In genomic region chr19:18437481-18438330, GRCh38 we compare ENCODE assay signal across 8 cellular contexts. TPM values are rescaled to one million over a fixed set of nuclear protein-coding genes. Genes with fewer than 3 reads are reported as not detected.
A peak's percentile ranks its signal among the peaks of the same experiment; 100 is the strongest.
DNase-seq lines count a peak whose midpoint lies in the region; ATAC-seq and TF ChIP-seq lines count a peak whose summit lies in the region.

Gene ISYNA1 (minus strand): TSS chr19:18438133. CDS start chr19:18437979, 154 bp downstream.

- H3K36me3 ChIP-seq in PC-9 (ENCODE audit: low read depth) = no peaks in the 10 kb centered on the region; the same call in 1 of the 2 replicates
- no peaks in the 10 kb centered on the region for H3K36me3 ChIP-seq in cardiac muscle cell
- H3K36me3 ChIP-seq in trophoblast cell (ENCODE audit: control insufficient read depth in 1 of 2, insufficient read depth in 2 of 2, low read length in 2 of 2) = peaks cover 23 to 24% of the 10 kb centered on the region in 2 experiments

- H3K79me2 ChIP-seq in PC-9 (ENCODE audit: low read depth) (peaks cover 8% of the 10 kb centered on the region; the same call in 1 of the 2 replicates), trophoblast cell (ENCODE audit: control insufficient read depth, insufficient read depth, low read length, poor library complexity) (peaks cover 16% of the 10 kb centered on the region)

- H3K9ac ChIP-seq in trophoblast cell (ENCODE audit: low read length) = peak within 1 kb of the TSS; percentile 86

- no peak for DNase-seq in activated CD4-positive, CD25-positive, alpha-beta regulatory T cell treated with anti-CD3 and anti-CD28 coated beads, Interleukin-2, amount 50 U/mL, for 72 hours
- peak; percentile 59 to 64 for DNase-seq in PC-9
- DNase-seq in activated naive CD8-positive, alpha-beta T cell treated with anti-CD3 and anti-CD28 coated beads, Interleukin-2, amount 10 ng/mL, durations not matched to agents 7 days and 5 days = peak; percentile 69
- DNase-seq in cardiac muscle cell (ENCODE audit: low read depth in 1 of 2, low spot score in 1 of 2) = peak; percentile 68 to 75
- peak in 1 of 2 donors; percentile 57 for DNase-seq in trophoblast cell
- no peak for DNase-seq in GOT3 (lab: John Stamatoyannopoulos, UW)
- DNase-seq in SIG-M5 treated with dmso at 0.1 percent for 504 hours (lab: John Stamatoyannopoulos, UW; ENCODE audit: unreplicated experiment) = no peak

- H3K79me1 ChIP-seq in trophoblast cell (ENCODE audit: low read length) = peaks cover 39% of the 10 kb centered on the region

- no peak for TF ChIP-seq CTCF in PC-9 (conservative IDR thresholded peaks at IDR 0.05)
- TF ChIP-seq CTCF in cardiac muscle cell (IDR thresholded peaks at IDR 0.05; ENCODE audit: low read depth, low read length) = no peak

- H2BK12ac ChIP-seq in trophoblast cell (ENCODE audit: low read length) = peak within 1 kb of the TSS; percentile 63

- CTCF ChIA-PET in PC-9 (lab: Charles Lee) = interaction anchor here (0.6 to 0.7 kb wide), 2 partner anchors 22 to 112 kb away, joined by 3 read pairs; no protein-coding TSS in a partner anchor

- H3K4me2 ChIP-seq in PC-9 (peak within 1 kb of the TSS; percentile 80), trophoblast cell (ENCODE audit: low read length) (peak within 1 kb of the TSS; percentile 79)

- H3K4me3 ChIP-seq in PC-9 (peak within 1 kb of the TSS; percentile 74), cardiac muscle cell (peak within 1 kb of the TSS; percentile 55), trophoblast cell (ENCODE audit: low read depth, low read length) (peak within 1 kb of the TSS; percentile 93)

- H4K20me1 ChIP-seq in PC-9 (ENCODE audit: insufficient read depth) = peaks cover 5% of the 10 kb centered on the region; the same call in 1 of the 2 replicates

- peak within 1 kb of the TSS; percentile 99 for H4K91ac ChIP-seq in trophoblast cell (ENCODE audit: low read depth, low read length)

- H3K36me3 Mint-ChIP-seq in activated naive CD8-positive, alpha-beta T cell treated with anti-CD3 and anti-CD28 coated beads, Interleukin-2, amount 10 ng/mL, durations not matched to agents 7 days and 5 days = peaks cover 6% of the 10 kb centered on the region

- H3K14ac ChIP-seq in trophoblast cell (ENCODE audit: low read length) = peak within 1 kb of the TSS; percentile 84

- peak within 1 kb of the TSS; percentile 96 for H2BK5ac ChIP-seq in trophoblast cell (ENCODE audit: low read depth, low read length, poor library complexity)

- H4K12ac ChIP-seq in trophoblast cell (ENCODE audit: low read depth, low read length) = peak within 1 kb of the TSS; percentile 65

- H2AFZ ChIP-seq in PC-9 (peak within 1 kb of the TSS; percentile 82), trophoblast cell (ENCODE audit: insufficient read depth, low read length, poor library complexity) (peak within 1 kb of the TSS; percentile 85)

- peak; percentile 10 to 31 for ATAC-seq in activated CD4-positive, CD25-positive, alpha-beta regulatory T cell treated with anti-CD3 and anti-CD28 coated beads, Interleukin-2, amount 50 U/mL, for 24 hours
- ATAC-seq in activated naive CD8-positive, alpha-beta T cell treated with anti-CD3 and anti-CD28 coated beads, Interleukin-2, amount 10 ng/mL, durations not matched to agents 7 days and 5 days (ENCODE audit: low read depth) = peak; percentile 10

- peak within 1 kb of the TSS; percentile 96 for H4K8ac ChIP-seq in trophoblast cell (ENCODE audit: low read depth, low read length)

- BruUV-seq in PC-9 (replicated peaks; lab: Mats Ljungman, UMichigan) = TSS peak; percentile 37

- peak within 1 kb of the TSS; percentile 98 for H2BK120ac ChIP-seq in trophoblast cell (ENCODE audit: insufficient read depth, low read length, poor library complexity)

- peak within 1 kb of the TSS; percentile 73 for H3K4me3 Mint-ChIP-seq in activated naive CD8-positive, alpha-beta T cell treated with anti-CD3 and anti-CD28 coated beads, Interleukin-2, amount 10 ng/mL, durations not matched to agents 7 days and 5 days

- H3K23ac ChIP-seq in trophoblast cell (ENCODE audit: low read length) = no peak within 1 kb of the TSS

- peak within 1 kb of the TSS; percentile 97 for H2AK5ac ChIP-seq in trophoblast cell (ENCODE audit: low read length)

- peaks cover 4% of the 10 kb centered on the region for H3K9me3 Mint-ChIP-seq in activated naive CD8-positive, alpha-beta T cell treated with anti-CD3 and anti-CD28 coated beads, Interleukin-2, amount 10 ng/mL, durations not matched to agents 7 days and 5 days

- peak within 1 kb of the TSS; percentile 87 for H3K4ac ChIP-seq in trophoblast cell (ENCODE audit: low read depth, low read length)

- intact Hi-C loops in PC-9 (cut with micrococcal nuclease; ENCODE audit: unreplicated experiment) = no loop called here

- H3K27me3 ChIP-seq in PC-9 (ENCODE audit: insufficient read depth, low read depth) (no peaks in the 10 kb centered on the region), cardiac muscle cell (no peaks in the 10 kb centered on the region), trophoblast cell (ENCODE audit: insufficient read depth, low read length) (no peaks in the 10 kb centered on the region)

- no peaks in the 10 kb centered on the region for H3K9me2 ChIP-seq in PC-9 (ENCODE audit: insufficient read depth)

- H3K4me1 ChIP-seq in PC-9 (replicated peaks; ENCODE audit: insufficient read depth) (peaks cover 22% of the 10 kb centered on the region), cardiac muscle cell (ENCODE audit: low read depth) (peaks cover 33% of the 10 kb centered on the region), trophoblast cell (ENCODE audit: control insufficient read depth in 1 of 2, insufficient read depth in 2 of 2, low read length in 2 of 2) (peaks cover 37 to 60% of the 10 kb centered on the region in 2 experiments)

- H3K18ac ChIP-seq in trophoblast cell (ENCODE audit: low read length) = peak within 1 kb of the TSS; percentile 98

- POLR2A ChIA-PET in PC-9 (lab: Charles Lee; ENCODE audit: unreplicated experiment) = no interaction called here
- POLR2A ChIA-PET in activated naive CD8-positive, alpha-beta T cell treated with anti-CD3 and anti-CD28 coated beads, Interleukin-2, amount 10 ng/mL, durations not matched to agents 7 days and 5 days (lab: Charles Lee) = interaction anchor here (0.6 to 1.5 kb wide), 6 partner anchors 9 to 23 kb away, joined by 3 to 5 read pairs (median 4); partner anchors contain the start of gene SSBP4

- peak within 1 kb of the TSS; percentile 16 for H3K27ac Mint-ChIP-seq in activated naive CD8-positive, alpha-beta T cell treated with anti-CD3 and anti-CD28 coated beads, Interleukin-2, amount 10 ng/mL, durations not matched to agents 7 days and 5 days

- peaks cover 67% of the 10 kb centered on the region for H3F3A ChIP-seq in PC-9 (ENCODE audit: insufficient read depth, low read depth)

- H3K4me1 Mint-ChIP-seq in activated naive CD8-positive, alpha-beta T cell treated with anti-CD3 and anti-CD28 coated beads, Interleukin-2, amount 10 ng/mL, durations not matched to agents 7 days and 5 days = peaks cover 12% of the 10 kb centered on the region

- WGBS in trophoblast cell (ENCODE audit: extremely low coverage, insufficient coverage, insufficient read length) = no CpG with 5 or more reads among the region's 99 CpGs

- peak within 1 kb of the TSS; percentile 72 for H3K27ac ChIP-seq in PC-9
- H3K27ac ChIP-seq in cardiac muscle cell = peak within 1 kb of the TSS; percentile 95
- H3K27ac ChIP-seq in trophoblast cell (ENCODE audit: low read depth, low read length) = peak within 1 kb of the TSS; percentile 97

- H3K9me3 ChIP-seq in PC-9 (ENCODE audit: insufficient read depth, low read depth) = no peaks in the 10 kb centered on the region
- H3K9me3 ChIP-seq in cardiac muscle cell (ENCODE audit: low read depth) = no peaks in the 10 kb centered on the region
- peaks cover 2% of the 10 kb centered on the region for H3K9me3 ChIP-seq in trophoblast cell (ENCODE audit: insufficient read depth, low read depth, low read length)

- no peaks in the 10 kb centered on the region for H3K27me3 Mint-ChIP-seq in activated naive CD8-positive, alpha-beta T cell treated with anti-CD3 and anti-CD28 coated beads, Interleukin-2, amount 10 ng/mL, durations not matched to agents 7 days and 5 days

RNA-seq across cellular contexts. Expression of gene ISYNA1, which starts in this region (rescaled TPM):
- total RNA-seq in PC-9 (2021) = 129 and 142 TPM in 2 replicates
- 10 to 100 TPM; 39.6 to 43.4 TPM for total RNA-seq in activated naive CD8-positive, alpha-beta T cell treated with anti-CD3 and anti-CD28 coated beads, Interleukin-2, amount 10 ng/mL, durations not matched to agents 7 days and 5 days
- 218 and 298 TPM in 2 replicates for total RNA-seq in cardiac muscle cell
- polyA plus RNA-seq in cardiac muscle cell = 370 and 442 TPM in 2 replicates
- polyA plus RNA-seq in trophoblast cell (2013) = 476 and 488 TPM in 2 replicates

Comparison
In these comparisons a context has a peak if more than half of its experiments do, and no peak if none do; other contexts are left out.
1. DNase-seq: peak in PC-9 (2 of 2), activated naive CD8-positive, alpha-beta T cell treated with anti-CD3 and anti-CD28 coated beads, Interleukin-2, amount 10 ng/mL, durations not matched to agents 7 days and 5 days (single experiment) and cardiac muscle cell (2 of 2); none in activated CD4-positive, CD25-positive, alpha-beta regulatory T cell treated with anti-CD3 and anti-CD28 coated beads, Interleukin-2, amount 50 U/mL, for 72 hours (single experiment), GOT3 (single experiment) and SIG-M5 treated with dmso at 0.1 percent for 504 hours (single experiment).
2. Peak in every context shown above with its lines, with median percentiles within 50 percentile points of each other: H3K27ac ChIP-seq and H3K4me3 ChIP-seq.